ENCODE assay signal across 10 cellular contexts in genomic region chr22:22384267-22384666, GRCh38.
"Had no signal": no experiment of that assay in that cellular context is flagged by ENCODE, and none has a peak within 500 bp of the region (broad histone marks: within the 10 kb centered on the region; RNA-seq: fewer than 3 reads in every experiment).

No MANE protein-coding gene starts in this region.

- H3K27ac ChIP-seq: GM23248, KMS-11 had no signal

- H3K9me3 Mint-ChIP-seq: HFFc6 had no signal

- H3K9me3 ChIP-seq: HAP-1 had no signal

- ATAC-seq: HCT116 had no signal

- H3K4me2 ChIP-seq: KMS-11 had no signal

- H3K4me1 ChIP-seq: HAP-1 had no signal

- H3K27ac Mint-ChIP-seq: HFFc6 had no signal

- H3K36me3 ChIP-seq: HAP-1 had no signal

- FAIRE-seq: HTR-8/SVneo had no signal

- H2AFZ ChIP-seq: GM23248 had no signal

- H3K4me3 Mint-ChIP-seq: HFFc6 had no signal

- DNase-seq: GM23248, GOT3, H7, HFFc6, IMR-90, KBM-7 had no signal

- H3K4me3 ChIP-seq: GM23248, HAP-1 had no signal
